ENCODE assay signal across 16 cellular contexts in the genomic region with DNA sequence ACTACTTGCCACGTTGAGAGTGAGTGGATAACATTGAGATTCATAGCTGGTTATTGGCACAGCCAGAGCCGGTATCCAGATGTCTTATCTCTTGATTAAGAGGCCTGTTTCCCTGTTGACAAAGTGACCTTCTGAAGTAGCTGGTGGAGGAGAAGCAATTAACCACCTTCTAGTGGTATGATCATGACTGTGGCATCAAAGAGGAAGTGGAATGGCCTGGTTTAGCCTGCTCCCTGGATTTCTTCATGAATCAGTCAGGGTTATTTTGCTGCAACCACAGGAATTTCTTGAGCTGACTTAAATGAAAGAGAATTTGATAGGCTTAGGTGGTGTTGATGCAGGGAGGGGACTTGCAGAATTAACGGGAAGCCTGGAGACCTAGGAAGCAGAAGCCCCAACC.
DNase-seq lines count a peak whose midpoint lies in the region; ATAC-seq and TF ChIP-seq lines count a peak whose summit lies in the region.
"Had no signal": no experiment of that assay in that cellular context is flagged by ENCODE, and none has a peak within 500 bp of the region (broad histone marks: within the 10 kb centered on the region; RNA-seq: fewer than 3 reads in every experiment).

No MANE protein-coding gene starts in this region.

- H2BK15ac ChIP-seq in mesendoderm (replicated peaks; ENCODE audit: low read depth) = no peak overlapping the region

- H3K9ac ChIP-seq in mesendoderm (ENCODE audit: low read length) = no peak overlapping the region

- no peaks in the 10 kb centered on the region for H3K79me2 ChIP-seq in mesendoderm (ENCODE audit: control insufficient read depth, insufficient read depth, low read length)

- no CpG with 5 or more reads among the region's 3 CpGs for WGBS in mesendoderm (ENCODE audit: extremely low coverage, insufficient coverage, low lambda C conversion rate)

- H3K79me1 ChIP-seq in mesendoderm (ENCODE audit: low read length) = no peaks in the 10 kb centered on the region

- H3K4me1 ChIP-seq in mesendoderm (ENCODE audit: control insufficient read depth, low read depth, low read length) = no peaks in the 10 kb centered on the region

- H3K36me3 ChIP-seq in mesendoderm (ENCODE audit: control insufficient read depth, insufficient read depth, low read length) = no peaks in the 10 kb centered on the region
- H3K36me3 ChIP-seq: ovary had no signal

- no peak overlapping the region for H3K4me2 ChIP-seq in mesendoderm (ENCODE audit: low read length)

- DNase-seq in ELR (ENCODE audit: low read depth) (peak; percentile 94), NB4 (ENCODE audit: low read depth) (peak; percentile 7), astrocyte of the hippocampus (ENCODE audit: low read depth, low spot score) (peak; percentile 84), mesendoderm (peak; percentile 7), DMS79 (lab: John Stamatoyannopoulos, UW) (no peak)
- DNase-seq: activated CD4-positive, alpha-beta T cell treated with anti-CD3 and anti-CD28 coated beads, Interleukin-2, amount 50 U/mL, for 1 hour; activated naive CD4-positive, alpha-beta T cell treated with anti-CD3 and anti-CD28 coated beads, Interleukin-2, amount 10 ng/mL, durations not matched to agents 7 days and 5 days; cortex of kidney; NCI-H524 treated with DMSO at 0.1 percent for 48 hours; ovary; stimulated activated CD4-positive, alpha-beta T cell treated with anti-CD3 and anti-CD28 coated beads, Interleukin-2, amount 100 ng/mL, for 48 hours; stimulated activated naive CD4-positive, alpha-beta T cell had no signal

- ATAC-seq in GM18907 (IDR thresholded peaks at IDR 0.05; ENCODE audit: unreplicated experiment) = no peak
- ATAC-seq in GM19351 (IDR thresholded peaks at IDR 0.05; ENCODE audit: unreplicated experiment) = no peak
- ATAC-seq in HG03045 (IDR thresholded peaks at IDR 0.05; ENCODE audit: unreplicated experiment) = no peak

- no peak overlapping the region for H4K5ac ChIP-seq in mesendoderm (ENCODE audit: low read length)

- H3K23ac ChIP-seq in mesendoderm (ENCODE audit: low read length) = no peak overlapping the region

- no peak overlapping the region for H3K56ac ChIP-seq in mesendoderm (ENCODE audit: low read length)

- H3K4ac ChIP-seq in mesendoderm (ENCODE audit: low read depth, low read length) = no peak overlapping the region

- no peak overlapping the region for H2BK5ac ChIP-seq in mesendoderm (ENCODE audit: low read length)

- H3K27ac ChIP-seq in mesendoderm (ENCODE audit: low read depth, low read length) = no peak overlapping the region
- H3K27ac ChIP-seq: ovary had no signal

- no peak overlapping the region for H2AK5ac ChIP-seq in mesendoderm (ENCODE audit: low read length)

- no peak for TF ChIP-seq CTCF in NB4 (IDR thresholded peaks at IDR 0.05; ENCODE audit: low read depth, low read length)

- TF ChIP-seq POLR2A in NB4 (IDR thresholded peaks at IDR 0.05; ENCODE audit: extremely low read depth, insufficient read length) = no peak

- no peak overlapping the region for H2BK120ac ChIP-seq in mesendoderm (ENCODE audit: low read depth, low read length)

- no peak overlapping the region for H3K18ac ChIP-seq in mesendoderm (ENCODE audit: low read length)

- H3K27me3 ChIP-seq in mesendoderm (ENCODE audit: insufficient read depth, low read length, poor library complexity) = no peaks in the 10 kb centered on the region
- H3K27me3 ChIP-seq: ovary had no signal

- H4K8ac ChIP-seq in mesendoderm (ENCODE audit: low read depth, low read length) = no peak overlapping the region

- H3K4me3 ChIP-seq in NB4 (ENCODE audit: low read depth, low read length) = no peak overlapping the region
- H3K4me3 ChIP-seq in mesendoderm (ENCODE audit: low read length) = no peak overlapping the region
- H3K4me3 ChIP-seq: lung, ovary had no signal
